In genomic region chr7:40899151-40899550, GRCh38 we compare ENCODE assay signal across 26 cellular contexts.
A peak's percentile ranks its signal among the peaks of the same experiment; 100 is the strongest.
DNase-seq lines count a peak whose midpoint lies in the region; ATAC-seq, FAIRE-seq and TF ChIP-seq lines count a peak whose summit lies in the region.
"Had no signal": no experiment of that assay in that cellular context is flagged by ENCODE, and none has a peak within 500 bp of the region (broad histone marks: within the 10 kb centered on the region; RNA-seq: fewer than 3 reads in every experiment).

No MANE protein-coding gene starts in this region.

- H3K27me3 Mint-ChIP-seq in activated T-helper 2 cell treated with anti-CD3 and anti-CD28 coated beads, Interferon-gamma antibody, Interleukin-2, Interleukin-4, amounts not matched to agents 10 μg/mL and 5 μg/mL and 100 μg/mL, durations not matched to agents 14 hours and 24 hours and 36 hours (ENCODE audit: low read depth) = no peaks in the 10 kb centered on the region
- H3K27me3 Mint-ChIP-seq: activated CD4-positive, alpha-beta memory T cell treated with anti-CD3 and anti-CD28 coated beads, Interleukin-2, amount 10 ng/mL, durations not matched to agents 7 days and 5 days; effector memory CD8-positive, alpha-beta T cell; naive thymus-derived CD4-positive, alpha-beta T cell; stimulated activated naive B cell treated with anti-CD40 and anti-IgM and Interleukin-4, amounts not matched to agents 10 μg/mL and 1 μg/mL and 100 μg/mL, for 72 hours; T-helper 17 cell had no signal

- H4K20me1 ChIP-seq in keratinocyte (ENCODE audit: control insufficient read depth, extremely low read depth, insufficient read depth, low read length) = no peaks in the 10 kb centered on the region

- H3K9me3 ChIP-seq in RWPE2 (ENCODE audit: severe bottlenecking) (no peaks in the 10 kb centered on the region), keratinocyte (ENCODE audit: control insufficient read depth, low read depth, low read length) (peaks cover 2% of the 10 kb centered on the region), uterus (no peaks in the 10 kb centered on the region), lower lobe of right lung (no peaks in the 10 kb centered on the region)

- peak; percentile 90 for FAIRE-seq in keratinocyte (lab: Jason Lieb, UNC)
- FAIRE-seq: islet of Langerhans had no signal

- ATAC-seq in RWPE2 (ENCODE audit: low read depth) (peak; percentile 87), lower lobe of right lung (no peak), GM21367 (IDR thresholded peaks at IDR 0.05; ENCODE audit: unreplicated experiment) (no peak)
- ATAC-seq: effector memory CD8-positive, alpha-beta T cell; naive thymus-derived CD4-positive, alpha-beta T cell; SK-N-SH treated with all-trans-retinoic acid at 6 μM for 48 hours; stimulated activated naive B cell treated with anti-CD40 and anti-IgM and Interleukin-4, amounts not matched to agents 10 μg/mL and 1 μg/mL and 100 μg/mL, for 72 hours; T-helper 17 cell had no signal

- H3K36me3 ChIP-seq in RWPE2 (ENCODE audit: low read depth) = no peaks in the 10 kb centered on the region
- no peaks in the 10 kb centered on the region for H3K36me3 ChIP-seq in keratinocyte (ENCODE audit: control insufficient read depth in 2 of 2, extremely low read depth in 1 of 2, insufficient read depth in 2 of 2, low read length in 2 of 2)
- H3K36me3 ChIP-seq in uterus = no peaks in the 10 kb centered on the region
- no peaks in the 10 kb centered on the region for H3K36me3 ChIP-seq in lower lobe of right lung
- H3K36me3 ChIP-seq: left ventricle myocardium inferior had no signal

- DNase-seq in ELR (ENCODE audit: low read depth) = peak; percentile 60
- DNase-seq in RWPE2 (ENCODE audit: low spot score) = no peak
- DNase-seq in keratinocyte (ENCODE audit: low read depth, low spot score) = peak; percentile 89
- peak; percentile 64 for DNase-seq in uterus
- no peak for DNase-seq in lower lobe of right lung
- no peak for DNase-seq in activated T-helper 2 cell treated with anti-CD3 and anti-CD28 coated beads, Interferon-gamma antibody, Interleukin-2, Interleukin-4, amounts not matched to agents 10 μg/mL and 5 μg/mL and 100 μg/mL, durations not matched to agents 14 hours and 24 hours and 36 hours (ENCODE audit: low spot score)
- DNase-seq: activated CD4-positive, alpha-beta memory T cell treated with anti-CD3 and anti-CD28 coated beads, Interleukin-2, amount 10 ng/mL, durations not matched to agents 7 days and 5 days; activated CD4-positive, CD25-positive, alpha-beta regulatory T cell treated with anti-CD3 and anti-CD28 coated beads, Interleukin-2, amount 50 U/mL, for 72 hours; activated effector memory CD4-positive, alpha-beta T cell treated with anti-CD3 and anti-CD28 coated beads, Interleukin-2, amount 50 U/mL, for 16 hours; caudate nucleus; cortex of kidney; effector memory CD8-positive, alpha-beta T cell; GOT3; left ventricle myocardium inferior; midbrain; naive thymus-derived CD4-positive, alpha-beta T cell; NCI-H1105; NCI-H446; nucleus accumbens; retina; stimulated activated CD4-positive, alpha-beta T cell treated with anti-CD3 and anti-CD28 coated beads, Interleukin-4, amount 100 ng/mL, for 4 hours; stimulated activated naive B cell treated with anti-CD40 and anti-IgM and Interleukin-4, amounts not matched to agents 10 μg/mL and 1 μg/mL and 100 μg/mL, for 72 hours; T-helper 17 cell had no signal

- peak overlapping the region; percentile 20 for H2AFZ ChIP-seq in keratinocyte (ENCODE audit: control insufficient read depth, low read length)

- no peak for TF ChIP-seq CTCF in RWPE2 (IDR thresholded peaks at IDR 0.05; ENCODE audit: poor library complexity, severe bottlenecking)
- peak in 1 of 3 experiments; percentile 3 for TF ChIP-seq CTCF in keratinocyte (optimal IDR thresholded peaks at IDR 0.05 in 1 of 3, IDR thresholded peaks at IDR 0.05 in 1 of 3, conservative IDR thresholded peaks at IDR 0.05 in 1 of 3; ENCODE audit: extremely low read depth in 1 of 3, insufficient read depth in 2 of 3, low read length in 3 of 3)
- TF ChIP-seq CTCF in uterus (IDR thresholded peaks at IDR 0.05) = no peak
- TF ChIP-seq CTCF in lower lobe of right lung (IDR thresholded peaks at IDR 0.05) = no peak

- H3K27ac ChIP-seq in RWPE2 (ENCODE audit: poor library complexity, severe bottlenecking) (peak overlapping the region; percentile 27), keratinocyte (ENCODE audit: control insufficient read depth, insufficient read depth, low read length) (peak overlapping the region; percentile 86), uterus (peak overlapping the region; percentile 61 to 89), lower lobe of right lung (no peak overlapping the region)
- H3K27ac ChIP-seq: left ventricle myocardium inferior had no signal

- H3K9me3 Mint-ChIP-seq in activated T-helper 2 cell treated with anti-CD3 and anti-CD28 coated beads, Interferon-gamma antibody, Interleukin-2, Interleukin-4, amounts not matched to agents 10 μg/mL and 5 μg/mL and 100 μg/mL, durations not matched to agents 14 hours and 24 hours and 36 hours = peaks cover 23% of the 10 kb centered on the region

- TF ChIP-seq POLR2A in uterus (IDR thresholded peaks at IDR 0.05) = no peak

- no peaks in the 10 kb centered on the region for H3K4me1 Mint-ChIP-seq in activated T-helper 2 cell treated with anti-CD3 and anti-CD28 coated beads, Interferon-gamma antibody, Interleukin-2, Interleukin-4, amounts not matched to agents 10 μg/mL and 5 μg/mL and 100 μg/mL, durations not matched to agents 14 hours and 24 hours and 36 hours (ENCODE audit: low read depth)
- H3K4me1 Mint-ChIP-seq: activated CD4-positive, alpha-beta memory T cell treated with anti-CD3 and anti-CD28 coated beads, Interleukin-2, amount 10 ng/mL, durations not matched to agents 7 days and 5 days; naive thymus-derived CD4-positive, alpha-beta T cell; stimulated activated naive B cell treated with anti-CD40 and anti-IgM and Interleukin-4, amounts not matched to agents 10 μg/mL and 1 μg/mL and 100 μg/mL, for 72 hours; T-helper 17 cell had no signal

- peak overlapping the region; percentile 72 for H3K9ac ChIP-seq in keratinocyte (ENCODE audit: control insufficient read depth, extremely low read depth, insufficient read depth, low read length)

- intact Hi-C loops in uterus (cut with DNase I; ENCODE audit: low total_unique reads) = no loop called here
- intact Hi-C loops in lower lobe of right lung (cut with DNase I) = no loop called here
- intact Hi-C loops in activated T-helper 2 cell treated with anti-CD3 and anti-CD28 coated beads, Interferon-gamma antibody, Interleukin-2, Interleukin-4, amounts not matched to agents 10 μg/mL and 5 μg/mL and 100 μg/mL, durations not matched to agents 14 hours and 24 hours and 36 hours (cut with micrococcal nuclease) = no loop called here

- H3K27ac Mint-ChIP-seq in activated T-helper 2 cell treated with anti-CD3 and anti-CD28 coated beads, Interferon-gamma antibody, Interleukin-2, Interleukin-4, amounts not matched to agents 10 μg/mL and 5 μg/mL and 100 μg/mL, durations not matched to agents 14 hours and 24 hours and 36 hours = no peak overlapping the region
- H3K27ac Mint-ChIP-seq: activated CD4-positive, alpha-beta memory T cell treated with anti-CD3 and anti-CD28 coated beads, Interleukin-2, amount 10 ng/mL, durations not matched to agents 7 days and 5 days; effector memory CD8-positive, alpha-beta T cell; naive thymus-derived CD4-positive, alpha-beta T cell; stimulated activated naive B cell treated with anti-CD40 and anti-IgM and Interleukin-4, amounts not matched to agents 10 μg/mL and 1 μg/mL and 100 μg/mL, for 72 hours; T-helper 17 cell had no signal

- no peaks in the 10 kb centered on the region for H3K36me3 Mint-ChIP-seq in activated T-helper 2 cell treated with anti-CD3 and anti-CD28 coated beads, Interferon-gamma antibody, Interleukin-2, Interleukin-4, amounts not matched to agents 10 μg/mL and 5 μg/mL and 100 μg/mL, durations not matched to agents 14 hours and 24 hours and 36 hours (ENCODE audit: low read depth)

- peak overlapping the region; percentile 71 for H3K4me2 ChIP-seq in keratinocyte (ENCODE audit: control insufficient read depth, extremely low read depth, insufficient read depth, low read depth, low read length)

- H3K79me2 ChIP-seq in keratinocyte (ENCODE audit: control insufficient read depth, insufficient read depth, low read length) = no peaks in the 10 kb centered on the region

- H3K27me3 ChIP-seq in RWPE2 (ENCODE audit: insufficient read depth, poor library complexity, severe bottlenecking) (no peaks in the 10 kb centered on the region), keratinocyte (ENCODE audit: control insufficient read depth, extremely low read depth, insufficient read depth, low read length) (no peaks in the 10 kb centered on the region), uterus (no peaks in the 10 kb centered on the region), lower lobe of right lung (ENCODE audit: low read depth) (no peaks in the 10 kb centered on the region)

- H3K4me1 ChIP-seq in RWPE2 (ENCODE audit: insufficient read depth, poor library complexity, severe bottlenecking) (peaks cover 11% of the 10 kb centered on the region), keratinocyte (ENCODE audit: control insufficient read depth, extremely low read depth, insufficient read depth, low read length) (peaks cover 16% of the 10 kb centered on the region), uterus (peaks cover 0 to 3% of the 10 kb centered on the region in 2 donors), lower lobe of right lung (no peaks in the 10 kb centered on the region)
- H3K4me1 ChIP-seq: left ventricle myocardium inferior had no signal

- no peaks in the 10 kb centered on the region for H3K9me1 ChIP-seq in keratinocyte (ENCODE audit: control insufficient read depth, extremely low read depth, insufficient read depth, low read length)

- dilution Hi-C loops in keratinocyte (cut with MboI; ENCODE audit: extremely low pct_ligation_motif_present, low sequenced_read_pairs) = no loop called here

- no peak overlapping the region for H3K4me3 ChIP-seq in RWPE2 (ENCODE audit: severe bottlenecking)
- peak overlapping the region; percentile 6 to 15 (median 14) for H3K4me3 ChIP-seq in keratinocyte (ENCODE audit: control insufficient read depth in 2 of 3, extremely low read depth in 1 of 3, insufficient read depth in 2 of 3, low read depth in 1 of 3, low read length in 3 of 3)
- peak overlapping the region in 1 of 2 donors; percentile 11 for H3K4me3 ChIP-seq in uterus
- no peak overlapping the region for H3K4me3 ChIP-seq in lower lobe of right lung
- H3K4me3 ChIP-seq: left ventricle myocardium inferior had no signal

- H3K4me3 Mint-ChIP-seq in activated T-helper 2 cell treated with anti-CD3 and anti-CD28 coated beads, Interferon-gamma antibody, Interleukin-2, Interleukin-4, amounts not matched to agents 10 μg/mL and 5 μg/mL and 100 μg/mL, durations not matched to agents 14 hours and 24 hours and 36 hours (ENCODE audit: low read depth) = no peak overlapping the region
- H3K4me3 Mint-ChIP-seq: activated CD4-positive, alpha-beta memory T cell treated with anti-CD3 and anti-CD28 coated beads, Interleukin-2, amount 10 ng/mL, durations not matched to agents 7 days and 5 days; effector memory CD8-positive, alpha-beta T cell; naive thymus-derived CD4-positive, alpha-beta T cell; stimulated activated naive B cell treated with anti-CD40 and anti-IgM and Interleukin-4, amounts not matched to agents 10 μg/mL and 1 μg/mL and 100 μg/mL, for 72 hours; T-helper 17 cell had no signal

Comparison
In these comparisons a context has a peak if more than half of its experiments do, and no peak if none do; other contexts are left out.
1. DNase-seq: peak in ELR (single experiment), keratinocyte (single experiment) and uterus (2 of 2); none in RWPE2 (single experiment), lower lobe of right lung (single experiment) and activated T-helper 2 cell treated with anti-CD3 and anti-CD28 coated beads, Interferon-gamma antibody, Interleukin-2, Interleukin-4, amounts not matched to agents 10 μg/mL and 5 μg/mL and 100 μg/mL, durations not matched to agents 14 hours and 24 hours and 36 hours (single experiment).
2. H3K4me3 ChIP-seq: peak in keratinocyte (3 of 3); none in RWPE2 (single experiment) and lower lobe of right lung (single experiment).